ENCODE assay signal across 1 cellular context in the genomic region with DNA sequence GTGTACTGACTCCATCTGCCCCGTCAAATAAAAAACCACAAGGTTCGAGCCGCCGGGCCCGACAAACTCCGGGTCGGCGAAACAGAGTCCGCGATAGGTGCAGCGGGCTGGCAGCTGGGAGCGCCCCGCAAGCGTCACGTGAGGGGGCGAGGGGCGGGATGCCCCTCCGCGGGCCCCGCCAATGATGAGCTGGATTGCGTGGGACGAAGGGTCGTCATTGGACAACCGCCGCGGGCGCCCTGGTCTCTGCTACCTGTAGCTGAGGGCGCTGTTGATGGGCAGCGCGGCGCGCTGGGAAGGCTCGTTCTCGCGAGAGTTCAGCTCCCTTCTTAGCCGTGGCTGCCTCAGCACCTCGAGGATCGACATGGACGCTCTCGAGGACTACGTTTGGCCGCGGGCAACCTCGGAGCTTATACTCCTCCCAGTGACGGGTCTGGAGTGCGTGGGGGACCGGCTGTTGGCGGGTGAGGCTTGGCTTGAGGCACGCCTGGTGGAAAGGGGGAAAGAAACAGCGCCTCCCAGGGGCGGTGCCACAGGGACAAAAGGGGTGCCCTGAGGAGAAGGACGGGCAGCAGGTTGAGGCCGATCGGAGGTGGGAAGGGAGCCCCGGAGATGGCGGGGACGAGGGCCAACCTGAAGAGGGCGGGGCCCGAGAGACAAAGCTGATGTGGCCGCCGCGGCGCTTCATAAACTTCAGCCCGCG.
TF ChIP-seq lines count a peak whose summit lies in the region.

A gene with protein sequence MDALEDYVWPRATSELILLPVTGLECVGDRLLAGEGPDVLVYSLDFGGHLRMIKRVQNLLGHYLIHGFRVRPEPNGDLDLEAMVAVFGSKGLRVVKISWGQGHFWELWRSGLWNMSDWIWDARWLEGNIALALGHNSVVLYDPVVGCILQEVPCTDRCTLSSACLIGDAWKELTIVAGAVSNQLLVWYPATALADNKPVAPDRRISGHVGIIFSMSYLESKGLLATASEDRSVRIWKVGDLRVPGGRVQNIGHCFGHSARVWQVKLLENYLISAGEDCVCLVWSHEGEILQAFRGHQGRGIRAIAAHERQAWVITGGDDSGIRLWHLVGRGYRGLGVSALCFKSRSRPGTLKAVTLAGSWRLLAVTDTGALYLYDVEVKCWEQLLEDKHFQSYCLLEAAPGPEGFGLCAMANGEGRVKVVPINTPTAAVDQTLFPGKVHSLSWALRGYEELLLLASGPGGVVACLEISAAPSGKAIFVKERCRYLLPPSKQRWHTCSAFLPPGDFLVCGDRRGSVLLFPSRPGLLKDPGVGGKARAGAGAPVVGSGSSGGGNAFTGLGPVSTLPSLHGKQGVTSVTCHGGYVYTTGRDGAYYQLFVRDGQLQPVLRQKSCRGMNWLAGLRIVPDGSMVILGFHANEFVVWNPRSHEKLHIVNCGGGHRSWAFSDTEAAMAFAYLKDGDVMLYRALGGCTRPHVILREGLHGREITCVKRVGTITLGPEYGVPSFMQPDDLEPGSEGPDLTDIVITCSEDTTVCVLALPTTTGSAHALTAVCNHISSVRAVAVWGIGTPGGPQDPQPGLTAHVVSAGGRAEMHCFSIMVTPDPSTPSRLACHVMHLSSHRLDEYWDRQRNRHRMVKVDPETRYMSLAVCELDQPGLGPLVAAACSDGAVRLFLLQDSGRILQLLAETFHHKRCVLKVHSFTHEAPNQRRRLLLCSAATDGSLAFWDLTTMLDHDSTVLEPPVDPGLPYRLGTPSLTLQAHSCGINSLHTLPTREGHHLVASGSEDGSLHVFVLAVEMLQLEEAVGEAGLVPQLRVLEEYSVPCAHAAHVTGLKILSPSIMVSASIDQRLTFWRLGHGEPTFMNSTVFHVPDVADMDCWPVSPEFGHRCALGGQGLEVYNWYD (plus strand): TSS at position 324 of the 703 bp plus-strand sequence. CDS start 41 bp downstream, at position 365.

TF ChIP-seq in HepG2, 621 proteins besides CTCF, POLR2A, EP300 and RAD21 (continued from another document and continues in another):
- TF ChIP-seq ZBTB40 (IDR thresholded peaks at IDR 0.05) (no peak), ZBTB40 (CRISPR knock-in tag; IDR thresholded peaks at IDR 0.05) (peak; percentile 50; the same call in 1 of the 2 replicates), ZNF205 (CRISPR knock-in tag; IDR thresholded peaks at IDR 0.05) (peak; percentile 75; the same call in 1 of the 2 replicates), NR2C2 (CRISPR knock-in tag; IDR thresholded peaks at IDR 0.05; ENCODE audit: borderline replicate concordance) (peak; percentile 64; the same call in 1 of the 2 replicates), IRF1 (CRISPR knock-in tag; IDR thresholded peaks at IDR 0.05; ENCODE audit: low read depth) (no peak; the same call in 1 of the 2 replicates), ERF (CRISPR knock-in tag; IDR thresholded peaks at IDR 0.05) (peak; percentile 74; the same call in 1 of the 2 replicates), TIGD3 (CRISPR knock-in tag; IDR thresholded peaks at IDR 0.05; ENCODE audit: borderline replicate concordance) (no peak), ZNF510 (CRISPR knock-in tag; IDR thresholded peaks at IDR 0.05; ENCODE audit: low read depth) (0 out of 2 replicates have a peak, but pooled peaks have one; percentile 29), ZIK1 (CRISPR knock-in tag; IDR thresholded peaks at IDR 0.05; ENCODE audit: borderline replicate concordance, low read depth) (peak; percentile 88; the same call in 1 of the 2 replicates), AGO1 (IDR thresholded peaks at IDR 0.05; ENCODE audit: low read depth, low read length, poor library complexity, severe bottlenecking) (peak; percentile 59), GPN1 (CRISPR knock-in tag; IDR thresholded peaks at IDR 0.05; ENCODE audit: borderline replicate concordance) (peak; percentile 27; the same call in 1 of the 2 replicates), ZSCAN9 (CRISPR knock-in tag; IDR thresholded peaks at IDR 0.05; ENCODE audit: borderline replicate concordance) (peak; percentile 83; the same call in 1 of the 2 replicates), MXD4 (CRISPR knock-in tag; IDR thresholded peaks at IDR 0.05) (peak; percentile 46; the same call in 1 of the 2 replicates), ZNF414 (CRISPR knock-in tag; IDR thresholded peaks at IDR 0.05) (peak; percentile 72), FOXP1 (IDR thresholded peaks at IDR 0.05) (no peak), FOXP1 (CRISPR knock-in tag; IDR thresholded peaks at IDR 0.05) (no peak; the same call in 1 of the 2 replicates)
- TF ChIP-seq, protein P1, sequence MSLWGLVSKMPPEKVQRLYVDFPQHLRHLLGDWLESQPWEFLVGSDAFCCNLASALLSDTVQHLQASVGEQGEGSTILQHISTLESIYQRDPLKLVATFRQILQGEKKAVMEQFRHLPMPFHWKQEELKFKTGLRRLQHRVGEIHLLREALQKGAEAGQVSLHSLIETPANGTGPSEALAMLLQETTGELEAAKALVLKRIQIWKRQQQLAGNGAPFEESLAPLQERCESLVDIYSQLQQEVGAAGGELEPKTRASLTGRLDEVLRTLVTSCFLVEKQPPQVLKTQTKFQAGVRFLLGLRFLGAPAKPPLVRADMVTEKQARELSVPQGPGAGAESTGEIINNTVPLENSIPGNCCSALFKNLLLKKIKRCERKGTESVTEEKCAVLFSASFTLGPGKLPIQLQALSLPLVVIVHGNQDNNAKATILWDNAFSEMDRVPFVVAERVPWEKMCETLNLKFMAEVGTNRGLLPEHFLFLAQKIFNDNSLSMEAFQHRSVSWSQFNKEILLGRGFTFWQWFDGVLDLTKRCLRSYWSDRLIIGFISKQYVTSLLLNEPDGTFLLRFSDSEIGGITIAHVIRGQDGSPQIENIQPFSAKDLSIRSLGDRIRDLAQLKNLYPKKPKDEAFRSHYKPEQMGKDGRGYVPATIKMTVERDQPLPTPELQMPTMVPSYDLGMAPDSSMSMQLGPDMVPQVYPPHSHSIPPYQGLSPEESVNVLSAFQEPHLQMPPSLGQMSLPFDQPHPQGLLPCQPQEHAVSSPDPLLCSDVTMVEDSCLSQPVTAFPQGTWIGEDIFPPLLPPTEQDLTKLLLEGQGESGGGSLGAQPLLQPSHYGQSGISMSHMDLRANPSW (CRISPR knock-in tag; IDR thresholded peaks at IDR 0.05; ENCODE audit: borderline replicate concordance) = no peak
- TF ChIP-seq, protein P2, sequence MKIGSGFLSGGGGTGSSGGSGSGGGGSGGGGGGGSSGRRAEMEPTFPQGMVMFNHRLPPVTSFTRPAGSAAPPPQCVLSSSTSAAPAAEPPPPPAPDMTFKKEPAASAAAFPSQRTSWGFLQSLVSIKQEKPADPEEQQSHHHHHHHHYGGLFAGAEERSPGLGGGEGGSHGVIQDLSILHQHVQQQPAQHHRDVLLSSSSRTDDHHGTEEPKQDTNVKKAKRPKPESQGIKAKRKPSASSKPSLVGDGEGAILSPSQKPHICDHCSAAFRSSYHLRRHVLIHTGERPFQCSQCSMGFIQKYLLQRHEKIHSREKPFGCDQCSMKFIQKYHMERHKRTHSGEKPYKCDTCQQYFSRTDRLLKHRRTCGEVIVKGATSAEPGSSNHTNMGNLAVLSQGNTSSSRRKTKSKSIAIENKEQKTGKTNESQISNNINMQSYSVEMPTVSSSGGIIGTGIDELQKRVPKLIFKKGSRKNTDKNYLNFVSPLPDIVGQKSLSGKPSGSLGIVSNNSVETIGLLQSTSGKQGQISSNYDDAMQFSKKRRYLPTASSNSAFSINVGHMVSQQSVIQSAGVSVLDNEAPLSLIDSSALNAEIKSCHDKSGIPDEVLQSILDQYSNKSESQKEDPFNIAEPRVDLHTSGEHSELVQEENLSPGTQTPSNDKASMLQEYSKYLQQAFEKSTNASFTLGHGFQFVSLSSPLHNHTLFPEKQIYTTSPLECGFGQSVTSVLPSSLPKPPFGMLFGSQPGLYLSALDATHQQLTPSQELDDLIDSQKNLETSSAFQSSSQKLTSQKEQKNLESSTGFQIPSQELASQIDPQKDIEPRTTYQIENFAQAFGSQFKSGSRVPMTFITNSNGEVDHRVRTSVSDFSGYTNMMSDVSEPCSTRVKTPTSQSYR (CRISPR knock-in tag; IDR thresholded peaks at IDR 0.05; ENCODE audit: borderline replicate concordance) = no peak
- TF ChIP-seq, protein P3, sequence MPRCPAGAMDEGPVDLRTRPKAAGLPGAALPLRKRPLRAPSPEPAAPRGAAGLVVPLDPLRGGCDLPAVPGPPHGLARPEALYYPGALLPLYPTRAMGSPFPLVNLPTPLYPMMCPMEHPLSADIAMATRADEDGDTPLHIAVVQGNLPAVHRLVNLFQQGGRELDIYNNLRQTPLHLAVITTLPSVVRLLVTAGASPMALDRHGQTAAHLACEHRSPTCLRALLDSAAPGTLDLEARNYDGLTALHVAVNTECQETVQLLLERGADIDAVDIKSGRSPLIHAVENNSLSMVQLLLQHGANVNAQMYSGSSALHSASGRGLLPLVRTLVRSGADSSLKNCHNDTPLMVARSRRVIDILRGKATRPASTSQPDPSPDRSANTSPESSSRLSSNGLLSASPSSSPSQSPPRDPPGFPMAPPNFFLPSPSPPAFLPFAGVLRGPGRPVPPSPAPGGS (CRISPR knock-in tag; IDR thresholded peaks at IDR 0.05) = peak; percentile 84
- TF ChIP-seq, protein P4, sequence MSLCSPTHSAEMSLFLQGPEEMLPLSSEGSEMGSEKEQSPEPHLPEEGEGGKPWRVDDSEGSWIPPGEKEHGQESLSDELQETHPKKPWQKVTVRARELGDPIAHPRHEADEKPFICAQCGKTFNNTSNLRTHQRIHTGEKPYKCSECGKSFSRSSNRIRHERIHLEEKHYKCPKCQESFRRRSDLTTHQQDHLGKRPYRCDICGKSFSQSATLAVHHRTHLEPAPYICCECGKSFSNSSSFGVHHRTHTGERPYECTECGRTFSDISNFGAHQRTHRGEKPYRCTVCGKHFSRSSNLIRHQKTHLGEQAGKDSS (CRISPR knock-in tag; IDR thresholded peaks at IDR 0.05; ENCODE audit: borderline replicate concordance, low read depth) = peak; percentile 43; the same call in 1 of the 2 replicates
